ENCODE assay signal across 9 cellular contexts in genomic region chr7:100237049-100237790, GRCh38. TPM values are rescaled to one million over a fixed set of nuclear protein-coding genes. Genes with fewer than 3 reads are reported as not detected.
DNase-seq lines count a peak whose midpoint lies in the region; ATAC-seq and TF ChIP-seq lines count a peak whose summit lies in the region.
"Not testable (repeated sequence)": the region's sequence is repeated elsewhere in the genome, so short reads cannot be mapped to it uniquely, and the experiment has no call there.
"Had no signal": no experiment of that assay in that cellular context is flagged by ENCODE, and none has a peak within 500 bp of the region (broad histone marks: within the 10 kb centered on the region; RNA-seq: fewer than 3 reads in every experiment).

No MANE protein-coding gene starts in this region.

- peaks cover 26% of the 10 kb centered on the region for H3K36me3 Mint-ChIP-seq in activated naive CD8-positive, alpha-beta T cell treated with anti-CD3 and anti-CD28 coated beads for 36 hours
- peaks cover 23 to 33% of the 10 kb centered on the region in 2 donors for H3K36me3 Mint-ChIP-seq in stimulated activated naive B cell treated with anti-CD40 and anti-IgM and Interleukin-4, amounts not matched to agents 10 μg/mL and 1 μg/mL and 100 μg/mL, for 72 hours

- not testable (repeated sequence) for H3K27ac ChIP-seq in osteoblast (ENCODE audit: low read depth, low read length)

- not testable (repeated sequence) for H3K27me3 ChIP-seq in osteoblast (ENCODE audit: insufficient read depth, low read length)

- peaks cover 23% of the 10 kb centered on the region for H3K4me1 Mint-ChIP-seq in activated naive CD8-positive, alpha-beta T cell treated with anti-CD3 and anti-CD28 coated beads for 36 hours
- peaks cover 5 to 37% of the 10 kb centered on the region in 2 donors for H3K4me1 Mint-ChIP-seq in stimulated activated naive B cell treated with anti-CD40 and anti-IgM and Interleukin-4, amounts not matched to agents 10 μg/mL and 1 μg/mL and 100 μg/mL, for 72 hours

- H3K27ac Mint-ChIP-seq in activated naive CD8-positive, alpha-beta T cell treated with anti-CD3 and anti-CD28 coated beads for 36 hours: peak overlapping the region; percentile 58
- peak overlapping the region; percentile 20 for H3K27ac Mint-ChIP-seq in stimulated activated naive B cell treated with anti-CD40 and anti-IgM and Interleukin-4, amounts not matched to agents 10 μg/mL and 1 μg/mL and 100 μg/mL, for 72 hours

- not testable (repeated sequence) for H3K4me3 Mint-ChIP-seq in activated naive CD8-positive, alpha-beta T cell treated with anti-CD3 and anti-CD28 coated beads for 36 hours; stimulated activated naive B cell treated with anti-CD40 and anti-IgM and Interleukin-4, amounts not matched to agents 10 μg/mL and 1 μg/mL and 100 μg/mL, for 72 hours

- H3K27me3 Mint-ChIP-seq in activated naive CD8-positive, alpha-beta T cell treated with anti-CD3 and anti-CD28 coated beads for 36 hours; stimulated activated naive B cell treated with anti-CD40 and anti-IgM and Interleukin-4, amounts not matched to agents 10 μg/mL and 1 μg/mL and 100 μg/mL, for 72 hours: not testable (repeated sequence)

- H3K4me2 ChIP-seq in osteoblast (ENCODE audit: insufficient read depth, low read length): peak overlapping the region; percentile 53

- not testable (repeated sequence) for TF ChIP-seq CTCF in epithelial cell of proximal tubule (conservative IDR thresholded peaks at IDR 0.05; ENCODE audit: low read depth, low read length); osteoblast (IDR thresholded peaks at IDR 0.05; ENCODE audit: extremely low read depth, low read depth, low read length)

- H3K4me3 ChIP-seq in epithelial cell of proximal tubule (ENCODE audit: low read depth, low read length): peak overlapping the region; percentile 8
- H3K4me3 ChIP-seq in osteoblast (ENCODE audit: insufficient read depth, low read length): peak overlapping the region; percentile 35

- not testable (repeated sequence) for H3K4me1 ChIP-seq in osteoblast (ENCODE audit: insufficient read depth, low read length)

- H3K9me3 ChIP-seq in osteoblast (ENCODE audit: low read depth, low read length): not testable (repeated sequence)

- DNase-seq in HuH-7.5 (ENCODE audit: low spot score) (peak; percentile 41), NCI-H2171 (lab: John Stamatoyannopoulos, UW) (peak; percentile 11), osteoblast (ENCODE audit: insufficient read length, low spot score, missing footprints) (peak; percentile 61)
- not testable (repeated sequence) for DNase-seq in activated naive CD8-positive, alpha-beta T cell treated with anti-CD3 and anti-CD28 coated beads for 36 hours; epithelial cell of proximal tubule (ENCODE audit: low read depth); left ventricle myocardium superior; stimulated activated naive B cell treated with anti-CD40 and anti-IgM and Interleukin-4, amounts not matched to agents 10 μg/mL and 1 μg/mL and 100 μg/mL, for 72 hours

- peak; percentile 85 for ATAC-seq in left ventricle myocardium superior
- ATAC-seq in stimulated activated naive B cell treated with anti-CD40 and anti-IgM and Interleukin-4, amounts not matched to agents 10 μg/mL and 1 μg/mL and 100 μg/mL, for 72 hours (replicated peaks): not testable (repeated sequence)

- H2AFZ ChIP-seq in osteoblast (ENCODE audit: low read length): not testable (repeated sequence)

- H3K79me2 ChIP-seq in osteoblast (ENCODE audit: insufficient read depth, low read length): not testable (repeated sequence)

- intact Hi-C loops in left ventricle myocardium superior (cut with micrococcal nuclease): not testable (repeated sequence)

- not testable (repeated sequence) for H4K20me1 ChIP-seq in osteoblast (ENCODE audit: insufficient read depth, low read length)

- not testable (repeated sequence) for H3K36me3 ChIP-seq in osteoblast (ENCODE audit: insufficient read depth, low read length)

- peaks cover 11% of the 10 kb centered on the region for H3K9me3 Mint-ChIP-seq in activated naive CD8-positive, alpha-beta T cell treated with anti-CD3 and anti-CD28 coated beads for 36 hours
- H3K9me3 Mint-ChIP-seq in stimulated activated naive B cell treated with anti-CD40 and anti-IgM and Interleukin-4, amounts not matched to agents 10 μg/mL and 1 μg/mL and 100 μg/mL, for 72 hours: not testable (repeated sequence)

RNA-seq across cellular contexts. Expression of gene PVRIG, which starts 17.5 kb away (rescaled TPM):
- 10 to 100 TPM; 33.4 to 34.5 TPM for total RNA-seq in activated naive CD8-positive, alpha-beta T cell treated with anti-CD3 and anti-CD28 coated beads for 36 hours
- not detected in 2 replicates for total RNA-seq in epithelial cell of proximal tubule
- total RNA-seq in left ventricle myocardium superior: not detected
- not detected in 2 replicates for total RNA-seq in osteoblast
- total RNA-seq: suprapubic skin had no signal

RNA-seq across cellular contexts. Expression of gene STAG3, which starts 59.5 kb away (rescaled TPM):
- 10 to 100 TPM; 21.1 to 21.4 TPM for total RNA-seq in activated naive CD8-positive, alpha-beta T cell treated with anti-CD3 and anti-CD28 coated beads for 36 hours
- total RNA-seq in epithelial cell of proximal tubule: 0.22 and 0.69 TPM in 2 replicates
- 0.74 TPM for total RNA-seq in left ventricle myocardium superior
- total RNA-seq in osteoblast: 0.59 and 1.4 TPM in 2 replicates
- total RNA-seq: body of pancreas had no signal

Comparison
In these comparisons a context has a peak if more than half of its experiments do, and no peak if none do; other contexts are left out.
1. RNA of gene PVRIG, which starts 17.5 kb away (total RNA-seq): 33.4 to 34.5 TPM in activated naive CD8-positive, alpha-beta T cell treated with anti-CD3 and anti-CD28 coated beads for 36 hours; not detected in left ventricle myocardium superior (single experiment), not detected in epithelial cell of proximal tubule and not detected in osteoblast; every median in the first group is over 10 times any median in the second.